ENCODE assay signal across 21 cellular contexts in genomic region chr6:17027441-17027840, GRCh38.
DNase-seq lines count a peak whose midpoint lies in the region; ATAC-seq, FAIRE-seq and TF ChIP-seq lines count a peak whose summit lies in the region.
"Had no signal": no experiment of that assay in that cellular context is flagged by ENCODE, and none has a peak within 500 bp of the region (broad histone marks: within the 10 kb centered on the region; RNA-seq: fewer than 3 reads in every experiment).

No MANE protein-coding gene starts in this region.

- H2AFZ ChIP-seq in SK-N-SH (ENCODE audit: low read depth) (0 out of 2 replicates have a peak overlapping the region, but pooled peaks have one; percentile 13), endothelial cell of umbilical vein (ENCODE audit: low read depth, low read length) (no peak overlapping the region)

- TF ChIP-seq POLR2A in endothelial cell of umbilical vein (IDR thresholded peaks at IDR 0.05; ENCODE audit: low read depth, low read length), result no peak

- POLR2A ChIA-PET in SK-N-SH (lab: Yijun Ruan, JAX) (no interaction called here), endothelial cell of umbilical vein (lab: Charles Lee) (no interaction called here)

- H3K9me1 ChIP-seq in endothelial cell of umbilical vein (replicated peaks; ENCODE audit: control insufficient read depth, extremely low read depth, insufficient read depth, low read length), result no peaks in the 10 kb centered on the region

- TF ChIP-seq EP300 in SK-N-SH (IDR thresholded peaks at IDR 0.05; ENCODE audit: borderline replicate concordance in 1 of 2, low read depth in 1 of 2, low read length in 1 of 2), result no peak

- no peak for ATAC-seq in SK-N-SH treated with all-trans-retinoic acid at 6 μM for 48 hours
- ATAC-seq: A549; CD8-positive, alpha-beta T cell had no signal

- dilution Hi-C loops in endothelial cell of umbilical vein (cut with MboI; ENCODE audit: extremely low pct_ligation_motif_present, low sequenced_read_pairs), result no loop called here

- H3K9ac ChIP-seq in SK-N-SH (no peak overlapping the region), endothelial cell of umbilical vein (replicated peaks; ENCODE audit: extremely low read depth, insufficient read depth, low read length) (no peak overlapping the region)
- H3K9ac ChIP-seq: BLaER1 treated with 17β-estradiol and CSF1 and Interleukin-3, amounts not matched to agents 10 nM and 100 nM had no signal

- H3K9me3 ChIP-seq in SK-N-SH (no peaks in the 10 kb centered on the region), endothelial cell of umbilical vein (replicated peaks; ENCODE audit: control insufficient read depth, insufficient read depth, low read length) (no peaks in the 10 kb centered on the region)
- H3K9me3 ChIP-seq: A549, Caco-2 had no signal

- H3K79me2 ChIP-seq in SK-N-SH (ENCODE audit: insufficient read depth) (no peaks in the 10 kb centered on the region), endothelial cell of umbilical vein (ENCODE audit: control insufficient read depth, insufficient read depth, low read length) (no peaks in the 10 kb centered on the region)

- no peaks in the 10 kb centered on the region for H4K20me1 ChIP-seq in SK-N-SH (ENCODE audit: insufficient read depth)
- H4K20me1 ChIP-seq in endothelial cell of umbilical vein (replicated peaks; ENCODE audit: control insufficient read depth, extremely low read depth, insufficient read depth, low read length), result no peaks in the 10 kb centered on the region
- H4K20me1 ChIP-seq: BLaER1 treated with 17β-estradiol and CSF1 and Interleukin-3, amounts not matched to agents 10 nM and 100 nM had no signal

- CTCF ChIA-PET in SK-N-SH (lab: Yijun Ruan, JAX) (no interaction called here), endothelial cell of umbilical vein (lab: Charles Lee) (interaction anchor here (1.1 to 1.9 kb wide), 5 partner anchors 11 to 264 kb away, joined by 3 to 6 read pairs (median 5); no protein-coding TSS in a partner anchor)

- no peak overlapping the region for H3K4me2 ChIP-seq in SK-N-SH
- H3K4me2 ChIP-seq in endothelial cell of umbilical vein (ENCODE audit: insufficient read depth, low read length), result peak overlapping the region; percentile 76
- H3K4me2 ChIP-seq: A549; BLaER1 treated with 17β-estradiol and CSF1 and Interleukin-3, amounts not matched to agents 10 nM and 100 nM had no signal

- H3K27me3 ChIP-seq in SK-N-SH (ENCODE audit: insufficient read depth) (no peaks in the 10 kb centered on the region), endothelial cell of umbilical vein (ENCODE audit: control insufficient read depth in 2 of 2, insufficient read depth in 2 of 2, low read length in 2 of 2) (no peaks in the 10 kb centered on the region)

- H3K36me3 ChIP-seq in SK-N-SH (replicated peaks in 1 of 2; ENCODE audit: control insufficient read depth in 1 of 2, insufficient read depth in 2 of 2, low read length in 1 of 2), result no peaks in the 10 kb centered on the region
- H3K36me3 ChIP-seq in endothelial cell of umbilical vein (ENCODE audit: control insufficient read depth in 2 of 2, extremely low read depth in 1 of 2, insufficient read depth in 2 of 2, low read length in 2 of 2), result no peaks in the 10 kb centered on the region
- H3K36me3 ChIP-seq: BLaER1 treated with 17β-estradiol and CSF1 and Interleukin-3, amounts not matched to agents 10 nM and 100 nM had no signal

- no TSS peak for BruUV-seq in endothelial cell of umbilical vein (replicated peaks; lab: Mats Ljungman, UMichigan)

- DNase-seq in SK-N-SH (no peak), dermis blood vessel endothelial cell (peak; percentile 40), endothelial cell of umbilical vein (ENCODE audit: low read depth, low spot score) (peak; percentile 66), NCI-H2227 (lab: John Stamatoyannopoulos, UW; ENCODE audit: unreplicated experiment) (no peak), OCI-M1 (lab: John Stamatoyannopoulos, UW) (no peak)
- DNase-seq: AML-193; Caco-2; Calu3; CD4-positive, alpha-beta T cell; CD8-positive, alpha-beta T cell; DMS79 treated with DMSO at 0.1 percent for 48 hours; GF-D8 had no signal

- peaks cover 7% of the 10 kb centered on the region for H3F3A ChIP-seq in SK-N-SH (replicated peaks; ENCODE audit: insufficient read depth)

- H3K4me1 ChIP-seq in SK-N-SH (ENCODE audit: control insufficient read depth in 1 of 2, insufficient read depth in 2 of 2, low read depth in 1 of 2, low read length in 1 of 2) (0 out of 4 replicates have a peak, but pooled peaks cover 0 to 7% of the 10 kb centered on the region in 2 experiments), endothelial cell of umbilical vein (ENCODE audit: control insufficient read depth, extremely low read depth, insufficient read depth, low read length) (peaks cover 19% of the 10 kb centered on the region)
- H3K4me1 ChIP-seq: Caco-2 had no signal

- no peak for TF ChIP-seq CTCF in SK-N-SH (IDR thresholded peaks at IDR 0.05)
- TF ChIP-seq CTCF in endothelial cell of umbilical vein (IDR thresholded peaks at IDR 0.05; ENCODE audit: extremely low read depth in 1 of 2, insufficient read depth in 1 of 2, low read depth in 1 of 2, low read length in 2 of 2), result no peak

- TF ChIP-seq RAD21 in SK-N-SH (IDR thresholded peaks at IDR 0.05; ENCODE audit: low read length), result no peak

- no peaks in the 10 kb centered on the region for H3K9me2 ChIP-seq in SK-N-SH

- H3K27ac ChIP-seq in SK-N-SH (ENCODE audit: low read depth in 2 of 2, low read length in 1 of 2) (no peak overlapping the region), endothelial cell of umbilical vein (ENCODE audit: insufficient read depth, low read depth, low read length) (peak overlapping the region; percentile 53)
- H3K27ac ChIP-seq: 22Rv1; A549; BLaER1 treated with 17β-estradiol and CSF1 and Interleukin-3, amounts not matched to agents 10 nM and 100 nM; C4-2B had no signal

- WGBS in SK-N-SH (ENCODE audit: low lambda C conversion rate), result 75% methylated on average over 1 of the region's 1 CpG

- FAIRE-seq in endothelial cell of umbilical vein (lab: Jason Lieb, UNC), result peak; percentile 83
- FAIRE-seq: A549, D721Med, G401.6, GM12891, GM19239 had no signal

- H3K4me3 ChIP-seq in SK-N-SH (ENCODE audit: low read depth in 2 of 2, low read length in 1 of 2) (no peak overlapping the region), endothelial cell of umbilical vein (replicated peaks in 1 of 3; ENCODE audit: insufficient read depth in 1 of 3, low read depth in 1 of 3, low read length in 3 of 3) (peak overlapping the region in 1 of 3 experiments; percentile 11)
- H3K4me3 ChIP-seq: A549; BLaER1 treated with 17β-estradiol and CSF1 and Interleukin-3, amounts not matched to agents 10 nM and 100 nM had no signal

- intact Hi-C loops in endothelial cell of umbilical vein (cut with micrococcal nuclease), result loop anchor here (1.0 to 5.0 kb wide), 2 partner anchors 11 to 260 kb away; no protein-coding TSS in a partner anchor

TF ChIP-seq in SK-N-SH, 30 proteins besides CTCF, POLR2A, EP300 and RAD21 (continues in another document):
- no peak for TF ChIP-seq RCOR1 (IDR thresholded peaks at IDR 0.05; ENCODE audit: low read length)
- TF ChIP-seq SIN3A (IDR thresholded peaks at IDR 0.05; ENCODE audit: borderline replicate concordance, low read depth, low read length), result no peak
- TF ChIP-seq USF1 (IDR thresholded peaks at IDR 0.05; ENCODE audit: borderline replicate concordance, low read depth), result no peak
- TF ChIP-seq GATA2 (CRISPR knock-in tag; IDR thresholded peaks at IDR 0.05), result no peak

TF ChIP-seq in SK-N-SH treated with all-trans-retinoic acid at 6 μM for 48 hours, 23 proteins besides CTCF, POLR2A, EP300 and RAD21 (continues in another document):
- TF ChIP-seq ZNF8 (CRISPR knock-in tag; IDR thresholded peaks at IDR 0.05) (no peak), POU6F1 (CRISPR knock-in tag; IDR thresholded peaks at IDR 0.05; ENCODE audit: borderline replicate concordance, low read depth) (no peak), CSDC2 (CRISPR knock-in tag; IDR thresholded peaks at IDR 0.05) (no peak), PPARA (CRISPR knock-in tag; IDR thresholded peaks at IDR 0.05; ENCODE audit: borderline replicate concordance) (no peak), ZNF70 (CRISPR knock-in tag; IDR thresholded peaks at IDR 0.05) (no peak), GLIS3 (CRISPR knock-in tag; IDR thresholded peaks at IDR 0.05) (no peak), ZFP3 (CRISPR knock-in tag; IDR thresholded peaks at IDR 0.05) (no peak)

TF ChIP-seq in endothelial cell of umbilical vein, 7 proteins besides CTCF, POLR2A, EP300 and RAD21:
- TF ChIP-seq EZH2 (IDR thresholded peaks at IDR 0.05; ENCODE audit: borderline replicate concordance, low read depth, low read length, severe bottlenecking), result no peak
- peak; percentile 30 for TF ChIP-seq FOS (IDR thresholded peaks at IDR 0.05; ENCODE audit: borderline replicate concordance, insufficient read depth, low read length)

Comparison
In these comparisons a context has a peak if more than half of its experiments do, and no peak if none do; other contexts are left out.
1. DNase-seq: peak in dermis blood vessel endothelial cell (single experiment) and endothelial cell of umbilical vein (single experiment); none in SK-N-SH (single experiment), NCI-H2227 (single experiment) and OCI-M1 (single experiment).